1 cellular context compared by ENCODE assay signal in the genomic region with DNA sequence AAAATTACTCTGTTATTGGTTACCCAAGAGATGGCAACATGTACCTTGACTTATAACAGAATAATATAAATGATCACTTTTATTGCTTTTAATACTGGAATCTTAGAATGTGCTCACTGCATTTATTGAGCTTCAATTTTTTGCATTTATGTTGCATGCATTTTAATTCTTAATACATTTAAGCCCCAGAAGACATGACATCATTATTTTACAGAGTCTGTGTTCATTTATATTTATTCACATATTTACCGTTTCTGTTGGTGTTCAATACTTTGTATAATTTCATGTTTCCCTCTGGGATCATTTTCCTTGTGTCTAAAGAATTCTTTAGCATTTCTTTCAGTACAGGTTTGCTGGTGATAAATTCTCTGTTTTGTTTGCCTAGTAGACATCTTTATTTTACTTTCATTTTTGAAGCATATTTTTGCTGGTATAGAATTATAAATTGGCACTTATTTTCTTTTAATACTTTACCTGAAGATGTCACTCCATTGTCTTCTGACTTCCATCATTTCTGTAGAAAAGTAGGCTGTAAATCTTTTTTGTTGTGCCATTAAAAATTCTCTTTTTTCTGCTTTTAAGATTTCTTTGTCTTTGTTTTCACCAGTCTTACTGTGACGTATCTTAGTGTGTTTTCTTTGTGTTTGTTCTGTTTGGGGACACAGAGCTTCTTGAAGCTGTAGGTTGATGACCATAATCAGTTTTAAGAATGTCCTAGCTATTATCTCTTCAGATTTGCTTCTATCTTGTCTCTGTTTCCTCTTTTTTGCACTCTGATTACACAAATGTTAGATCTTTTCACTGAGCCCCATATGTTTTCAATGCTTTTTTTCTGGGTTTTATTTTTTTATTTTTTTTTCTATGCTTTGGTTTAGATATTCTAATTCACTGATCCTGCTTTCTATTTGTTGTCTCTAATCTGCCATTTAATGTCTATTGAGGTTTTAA.
TF ChIP-seq lines count a peak whose summit lies in the region.

No MANE protein-coding gene starts in this region.

TF ChIP-seq in K562, 482 proteins besides CTCF, POLR2A, EP300 and RAD21 (continued from another document):
- TF ChIP-seq, protein P1, sequence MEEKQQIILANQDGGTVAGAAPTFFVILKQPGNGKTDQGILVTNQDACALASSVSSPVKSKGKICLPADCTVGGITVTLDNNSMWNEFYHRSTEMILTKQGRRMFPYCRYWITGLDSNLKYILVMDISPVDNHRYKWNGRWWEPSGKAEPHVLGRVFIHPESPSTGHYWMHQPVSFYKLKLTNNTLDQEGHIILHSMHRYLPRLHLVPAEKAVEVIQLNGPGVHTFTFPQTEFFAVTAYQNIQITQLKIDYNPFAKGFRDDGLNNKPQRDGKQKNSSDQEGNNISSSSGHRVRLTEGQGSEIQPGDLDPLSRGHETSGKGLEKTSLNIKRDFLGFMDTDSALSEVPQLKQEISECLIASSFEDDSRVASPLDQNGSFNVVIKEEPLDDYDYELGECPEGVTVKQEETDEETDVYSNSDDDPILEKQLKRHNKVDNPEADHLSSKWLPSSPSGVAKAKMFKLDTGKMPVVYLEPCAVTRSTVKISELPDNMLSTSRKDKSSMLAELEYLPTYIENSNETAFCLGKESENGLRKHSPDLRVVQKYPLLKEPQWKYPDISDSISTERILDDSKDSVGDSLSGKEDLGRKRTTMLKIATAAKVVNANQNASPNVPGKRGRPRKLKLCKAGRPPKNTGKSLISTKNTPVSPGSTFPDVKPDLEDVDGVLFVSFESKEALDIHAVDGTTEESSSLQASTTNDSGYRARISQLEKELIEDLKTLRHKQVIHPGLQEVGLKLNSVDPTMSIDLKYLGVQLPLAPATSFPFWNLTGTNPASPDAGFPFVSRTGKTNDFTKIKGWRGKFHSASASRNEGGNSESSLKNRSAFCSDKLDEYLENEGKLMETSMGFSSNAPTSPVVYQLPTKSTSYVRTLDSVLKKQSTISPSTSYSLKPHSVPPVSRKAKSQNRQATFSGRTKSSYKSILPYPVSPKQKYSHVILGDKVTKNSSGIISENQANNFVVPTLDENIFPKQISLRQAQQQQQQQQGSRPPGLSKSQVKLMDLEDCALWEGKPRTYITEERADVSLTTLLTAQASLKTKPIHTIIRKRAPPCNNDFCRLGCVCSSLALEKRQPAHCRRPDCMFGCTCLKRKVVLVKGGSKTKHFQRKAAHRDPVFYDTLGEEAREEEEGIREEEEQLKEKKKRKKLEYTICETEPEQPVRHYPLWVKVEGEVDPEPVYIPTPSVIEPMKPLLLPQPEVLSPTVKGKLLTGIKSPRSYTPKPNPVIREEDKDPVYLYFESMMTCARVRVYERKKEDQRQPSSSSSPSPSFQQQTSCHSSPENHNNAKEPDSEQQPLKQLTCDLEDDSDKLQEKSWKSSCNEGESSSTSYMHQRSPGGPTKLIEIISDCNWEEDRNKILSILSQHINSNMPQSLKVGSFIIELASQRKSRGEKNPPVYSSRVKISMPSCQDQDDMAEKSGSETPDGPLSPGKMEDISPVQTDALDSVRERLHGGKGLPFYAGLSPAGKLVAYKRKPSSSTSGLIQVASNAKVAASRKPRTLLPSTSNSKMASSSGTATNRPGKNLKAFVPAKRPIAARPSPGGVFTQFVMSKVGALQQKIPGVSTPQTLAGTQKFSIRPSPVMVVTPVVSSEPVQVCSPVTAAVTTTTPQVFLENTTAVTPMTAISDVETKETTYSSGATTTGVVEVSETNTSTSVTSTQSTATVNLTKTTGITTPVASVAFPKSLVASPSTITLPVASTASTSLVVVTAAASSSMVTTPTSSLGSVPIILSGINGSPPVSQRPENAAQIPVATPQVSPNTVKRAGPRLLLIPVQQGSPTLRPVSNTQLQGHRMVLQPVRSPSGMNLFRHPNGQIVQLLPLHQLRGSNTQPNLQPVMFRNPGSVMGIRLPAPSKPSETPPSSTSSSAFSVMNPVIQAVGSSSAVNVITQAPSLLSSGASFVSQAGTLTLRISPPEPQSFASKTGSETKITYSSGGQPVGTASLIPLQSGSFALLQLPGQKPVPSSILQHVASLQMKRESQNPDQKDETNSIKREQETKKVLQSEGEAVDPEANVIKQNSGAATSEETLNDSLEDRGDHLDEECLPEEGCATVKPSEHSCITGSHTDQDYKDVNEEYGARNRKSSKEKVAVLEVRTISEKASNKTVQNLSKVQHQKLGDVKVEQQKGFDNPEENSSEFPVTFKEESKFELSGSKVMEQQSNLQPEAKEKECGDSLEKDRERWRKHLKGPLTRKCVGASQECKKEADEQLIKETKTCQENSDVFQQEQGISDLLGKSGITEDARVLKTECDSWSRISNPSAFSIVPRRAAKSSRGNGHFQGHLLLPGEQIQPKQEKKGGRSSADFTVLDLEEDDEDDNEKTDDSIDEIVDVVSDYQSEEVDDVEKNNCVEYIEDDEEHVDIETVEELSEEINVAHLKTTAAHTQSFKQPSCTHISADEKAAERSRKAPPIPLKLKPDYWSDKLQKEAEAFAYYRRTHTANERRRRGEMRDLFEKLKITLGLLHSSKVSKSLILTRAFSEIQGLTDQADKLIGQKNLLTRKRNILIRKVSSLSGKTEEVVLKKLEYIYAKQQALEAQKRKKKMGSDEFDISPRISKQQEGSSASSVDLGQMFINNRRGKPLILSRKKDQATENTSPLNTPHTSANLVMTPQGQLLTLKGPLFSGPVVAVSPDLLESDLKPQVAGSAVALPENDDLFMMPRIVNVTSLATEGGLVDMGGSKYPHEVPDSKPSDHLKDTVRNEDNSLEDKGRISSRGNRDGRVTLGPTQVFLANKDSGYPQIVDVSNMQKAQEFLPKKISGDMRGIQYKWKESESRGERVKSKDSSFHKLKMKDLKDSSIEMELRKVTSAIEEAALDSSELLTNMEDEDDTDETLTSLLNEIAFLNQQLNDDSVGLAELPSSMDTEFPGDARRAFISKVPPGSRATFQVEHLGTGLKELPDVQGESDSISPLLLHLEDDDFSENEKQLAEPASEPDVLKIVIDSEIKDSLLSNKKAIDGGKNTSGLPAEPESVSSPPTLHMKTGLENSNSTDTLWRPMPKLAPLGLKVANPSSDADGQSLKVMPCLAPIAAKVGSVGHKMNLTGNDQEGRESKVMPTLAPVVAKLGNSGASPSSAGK (IDR thresholded peaks at IDR 0.05) = no peak
- TF ChIP-seq TSC22D4 (tag; IDR thresholded peaks at IDR 0.05) (no peak), FOXK1 (CRISPR knock-in tag; IDR thresholded peaks at IDR 0.05; ENCODE audit: borderline replicate concordance) (no peak), SAP30 (IDR thresholded peaks at IDR 0.05; ENCODE audit: borderline replicate concordance, insufficient read depth, low read depth, low read length, poor library complexity, severe bottlenecking) (no peak), PTRF (tag; IDR thresholded peaks at IDR 0.05) (no peak), ASH1L (IDR thresholded peaks at IDR 0.05; ENCODE audit: borderline replicate concordance, low read depth, partially characterized antibody) (no peak), MEF2A (IDR thresholded peaks at IDR 0.05; ENCODE audit: control insufficient read depth, low read depth, low read length) (no peak), HDAC3 (IDR thresholded peaks at IDR 0.05; ENCODE audit: borderline replicate concordance, partially characterized antibody) (no peak), ARID1B (IDR thresholded peaks at IDR 0.05) (no peak), ZNF12 (CRISPR knock-in tag; IDR thresholded peaks at IDR 0.05) (no peak), ZFX (CRISPR knock-in tag; IDR thresholded peaks at IDR 0.05) (no peak), BRF1 (IDR thresholded peaks at IDR 0.05; ENCODE audit: borderline replicate concordance, extremely low read depth, insufficient read length) (no peak), ZC3H11A (IDR thresholded peaks at IDR 0.05; ENCODE audit: low read depth, low read length) (no peak), ZNF311 (CRISPR knock-in tag; IDR thresholded peaks at IDR 0.05) (no peak), TOE1 (IDR thresholded peaks at IDR 0.05; ENCODE audit: borderline replicate concordance) (no peak), TOE1 (CRISPR knock-in tag; IDR thresholded peaks at IDR 0.05; ENCODE audit: borderline replicate concordance, low read depth) (no peak), ZSCAN29 (IDR thresholded peaks at IDR 0.05) (no peak), PHF8 (IDR thresholded peaks at IDR 0.05; ENCODE audit: borderline replicate concordance, low read length) (no peak), ZNF316 (IDR thresholded peaks at IDR 0.05) (no peak), SMAD4 (CRISPR knock-in tag; conservative IDR thresholded peaks at IDR 0.05) (no peak)
- TF ChIP-seq, protein P2, sequence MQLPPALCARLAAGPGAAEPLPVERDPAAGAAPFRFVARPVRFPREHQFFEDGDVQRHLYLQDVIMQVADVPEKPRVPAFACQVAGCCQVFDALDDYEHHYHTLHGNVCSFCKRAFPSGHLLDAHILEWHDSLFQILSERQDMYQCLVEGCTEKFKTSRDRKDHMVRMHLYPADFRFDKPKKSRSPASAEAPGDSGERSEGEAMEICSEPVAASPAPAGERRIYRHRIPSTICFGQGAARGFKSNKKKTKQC (CRISPR knock-in tag; IDR thresholded peaks at IDR 0.05) = no peak
- TF ChIP-seq, protein P3, sequence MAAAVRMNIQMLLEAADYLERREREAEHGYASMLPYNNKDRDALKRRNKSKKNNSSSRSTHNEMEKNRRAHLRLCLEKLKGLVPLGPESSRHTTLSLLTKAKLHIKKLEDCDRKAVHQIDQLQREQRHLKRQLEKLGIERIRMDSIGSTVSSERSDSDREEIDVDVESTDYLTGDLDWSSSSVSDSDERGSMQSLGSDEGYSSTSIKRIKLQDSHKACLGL (CRISPR knock-in tag; IDR thresholded peaks at IDR 0.05; ENCODE audit: borderline replicate concordance, poor library complexity, severe bottlenecking) = no peak
